8 cellular contexts compared by ENCODE assay signal in genomic region chr13:96020155-96020575, GRCh38. TPM values are rescaled to one million over a fixed set of nuclear protein-coding genes. Genes with fewer than 3 reads are reported as not detected.
A peak's percentile ranks its signal among the peaks of the same experiment; 100 is the strongest.
DNase-seq lines count a peak whose midpoint lies in the region; ATAC-seq and TF ChIP-seq lines count a peak whose summit lies in the region.

No MANE protein-coding gene starts in this region.

- H3K9ac ChIP-seq in neural cell (ENCODE audit: low read length), result no peak overlapping the region

- no peaks in the 10 kb centered on the region for H3K79me2 ChIP-seq in neural cell (replicated peaks; ENCODE audit: insufficient read depth, low read length)

- H3K4me2 ChIP-seq in neural cell (ENCODE audit: low read length), result no peak overlapping the region

- H3F3A ChIP-seq in neural cell (ENCODE audit: insufficient read depth, low read length, poor library complexity, severe bottlenecking), result no peaks in the 10 kb centered on the region

- H3K27me3 Mint-ChIP-seq in immature natural killer cell (ENCODE audit: low read depth in 3 of 3), result no peaks in the 10 kb centered on the region

- H3K27ac ChIP-seq in right atrium auricular region, result no peak overlapping the region
- H3K27ac ChIP-seq in HEK293 (ENCODE audit: extremely low read depth, low read depth, low read length), result no peak overlapping the region
- no peak overlapping the region for H3K27ac ChIP-seq in neural cell (ENCODE audit: low read length)

- H3K9me2 ChIP-seq in neural cell (ENCODE audit: insufficient read depth, low read length), result no peaks in the 10 kb centered on the region

- TF ChIP-seq RAD21 in neural cell (conservative IDR thresholded peaks at IDR 0.05), result peak; percentile 94

- H3K4me1 Mint-ChIP-seq in immature natural killer cell, result no peaks in the 10 kb centered on the region

- peaks cover 0 to 10% (median 4%) of the 10 kb centered on the region in 6 donors for H3K9me3 Mint-ChIP-seq in immature natural killer cell

- intact Hi-C loops in Right ventricle myocardium superior (cut with DNase I), result loop anchor here (5.0 to 10.0 kb wide), 2 partner anchors 795 to 942 kb away; no protein-coding TSS in a partner anchor

- POLR2A ChIA-PET in HEK293 (lab: Yijun Ruan, JAX), result interaction anchor here (1.7 kb wide), 1 partner anchor 33 kb away, joined by 7 read pairs; the partner anchor contains the start of gene UGGT2

- TF ChIP-seq EP300 in neural cell (conservative IDR thresholded peaks at IDR 0.05; ENCODE audit: poor library complexity, severe bottlenecking), result no peak

- no peak for DNase-seq in Right ventricle myocardium superior
- no peak for DNase-seq in right atrium auricular region (ENCODE audit: low spot score)
- peak; percentile 59 for DNase-seq in LNCaP clone FGC (ENCODE audit: low read depth)
- peak; percentile 78 for DNase-seq in SIG-M5 treated with dmso at 0.1 percent for 504 hours (lab: John Stamatoyannopoulos, UW; ENCODE audit: unreplicated experiment)
- DNase-seq in erythroblast (lab: John Stamatoyannopoulos, UW), result peak; percentile 60 to 73
- no peak for DNase-seq in immature natural killer cell

- H3K4me3 ChIP-seq in right atrium auricular region, result no peak overlapping the region
- no peak overlapping the region for H3K4me3 ChIP-seq in HEK293 (ENCODE audit: low read depth, low read length)
- H3K4me3 ChIP-seq in LNCaP clone FGC (ENCODE audit: low read depth, low read length), result no peak overlapping the region
- no peak overlapping the region for H3K4me3 ChIP-seq in neural cell (ENCODE audit: low read length)

- H2AFZ ChIP-seq in neural cell (ENCODE audit: low read depth, low read length), result no peak overlapping the region

- ATAC-seq in Right ventricle myocardium superior (ENCODE audit: poor library complexity), result peak; percentile 87

- H3K9me3 ChIP-seq in right atrium auricular region, result peaks cover 0 to 12% of the 10 kb centered on the region in 2 donors
- no peaks in the 10 kb centered on the region for H3K9me3 ChIP-seq in HEK293 (ENCODE audit: control insufficient read depth, insufficient read depth, low read depth, low read length)
- H3K9me3 ChIP-seq in neural cell (ENCODE audit: low read length), result no peaks in the 10 kb centered on the region

- no peaks in the 10 kb centered on the region for H4K20me1 ChIP-seq in neural cell (ENCODE audit: insufficient read depth)

- CTCF ChIA-PET in HEK293 (lab: Yijun Ruan, JAX), result interaction anchor here (0.6 to 3.5 kb wide), 23 partner anchors 15 to 1115 kb away, joined by 3 to 40 read pairs (median 3); partner anchors contain the start of gene UGGT2

- H3K27ac Mint-ChIP-seq in immature natural killer cell, result no peak overlapping the region

- no peak for TF ChIP-seq POLR2A in erythroblast (IDR thresholded peaks at IDR 0.05; ENCODE audit: low read length)

- TF ChIP-seq CTCF in right atrium auricular region (IDR thresholded peaks at IDR 0.05) (peak in 1 of 2 donors; percentile 77), HEK293 (tag by site-specific recombination; IDR thresholded peaks at IDR 0.05) (no peak), LNCaP clone FGC (IDR thresholded peaks at IDR 0.05; ENCODE audit: control insufficient read depth, extremely low read depth, insufficient read depth) (peak; percentile 82), neural cell (IDR thresholded peaks at IDR 0.05; ENCODE audit: poor library complexity, severe bottlenecking) (peak; percentile 88)

- H3K4me1 ChIP-seq in right atrium auricular region (no peaks in the 10 kb centered on the region), HEK293 (ENCODE audit: control insufficient read depth, insufficient read depth, low read length) (peaks cover 4% of the 10 kb centered on the region; the same call in 1 of the 2 replicates)

- H3K36me3 ChIP-seq in right atrium auricular region, result peaks cover 12% of the 10 kb centered on the region
- H3K36me3 ChIP-seq in HEK293 (ENCODE audit: control insufficient read depth in 2 of 2, insufficient read depth in 1 of 2, low read length in 2 of 2), result peaks cover 0 to 5% of the 10 kb centered on the region in 2 experiments; a peak in 1 of 3 replicates
- H3K36me3 ChIP-seq in neural cell (ENCODE audit: insufficient read depth, low read length), result peaks cover 4% of the 10 kb centered on the region

- H3K27me3 ChIP-seq in right atrium auricular region, result no peaks in the 10 kb centered on the region
- H3K27me3 ChIP-seq in neural cell (ENCODE audit: insufficient read depth, low read depth, low read length), result no peaks in the 10 kb centered on the region

- H3K36me3 Mint-ChIP-seq in immature natural killer cell, result no peaks in the 10 kb centered on the region

- no peak overlapping the region for H3K4me3 Mint-ChIP-seq in immature natural killer cell

TF ChIP-seq in HEK293, 187 proteins besides CTCF, POLR2A, EP300 and RAD21 (continues in another document):
- TF ChIP-seq ZNF423 (tag by site-specific recombination; IDR thresholded peaks at IDR 0.05) (0 out of 2 replicates have a peak, but pooled peaks have one; percentile 32), PRDM10 (tag by site-specific recombination; IDR thresholded peaks at IDR 0.05) (no peak), ZNF660 (tag by site-specific recombination; IDR thresholded peaks at IDR 0.05) (peak; percentile 46; the same call in 1 of the 2 replicates)

TF ChIP-seq in neural cell, 6 proteins besides CTCF, POLR2A, EP300 and RAD21:
- TF ChIP-seq SMC3 (conservative IDR thresholded peaks at IDR 0.05; ENCODE audit: poor library complexity) (peak; percentile 95), EZH2 (IDR thresholded peaks at IDR 0.05; ENCODE audit: borderline replicate concordance, insufficient read depth, low read length, poor library complexity, severe bottlenecking) (no peak)

RNA-seq across cellular contexts. Expression of gene UGGT2, which starts 33.0 kb away (rescaled TPM):
- total RNA-seq in Right ventricle myocardium superior, result 8.6 TPM
- 10 to 100 TPM; 17.3 to 25.6 TPM for total RNA-seq in right atrium auricular region
- polyA plus RNA-seq in neural cell, result 31.1 and 35.3 TPM in 2 replicates
- polyA minus RNA-seq in neural cell, result 56.5 and 60.1 TPM in 2 replicates
- polyA plus RNA-seq in immature natural killer cell, result under 1 TPM in 1 of 3 donors, not detected in 2; 0.86 TPM

Comparison
In these comparisons a context has a peak if more than half of its experiments do, and no peak if none do; other contexts are left out.
1. DNase-seq: peak in LNCaP clone FGC (single experiment), SIG-M5 treated with dmso at 0.1 percent for 504 hours (single experiment) and erythroblast (2 of 2); none in Right ventricle myocardium superior (single experiment), right atrium auricular region (single experiment) and immature natural killer cell (0 of 3).